In the genomic region with DNA sequence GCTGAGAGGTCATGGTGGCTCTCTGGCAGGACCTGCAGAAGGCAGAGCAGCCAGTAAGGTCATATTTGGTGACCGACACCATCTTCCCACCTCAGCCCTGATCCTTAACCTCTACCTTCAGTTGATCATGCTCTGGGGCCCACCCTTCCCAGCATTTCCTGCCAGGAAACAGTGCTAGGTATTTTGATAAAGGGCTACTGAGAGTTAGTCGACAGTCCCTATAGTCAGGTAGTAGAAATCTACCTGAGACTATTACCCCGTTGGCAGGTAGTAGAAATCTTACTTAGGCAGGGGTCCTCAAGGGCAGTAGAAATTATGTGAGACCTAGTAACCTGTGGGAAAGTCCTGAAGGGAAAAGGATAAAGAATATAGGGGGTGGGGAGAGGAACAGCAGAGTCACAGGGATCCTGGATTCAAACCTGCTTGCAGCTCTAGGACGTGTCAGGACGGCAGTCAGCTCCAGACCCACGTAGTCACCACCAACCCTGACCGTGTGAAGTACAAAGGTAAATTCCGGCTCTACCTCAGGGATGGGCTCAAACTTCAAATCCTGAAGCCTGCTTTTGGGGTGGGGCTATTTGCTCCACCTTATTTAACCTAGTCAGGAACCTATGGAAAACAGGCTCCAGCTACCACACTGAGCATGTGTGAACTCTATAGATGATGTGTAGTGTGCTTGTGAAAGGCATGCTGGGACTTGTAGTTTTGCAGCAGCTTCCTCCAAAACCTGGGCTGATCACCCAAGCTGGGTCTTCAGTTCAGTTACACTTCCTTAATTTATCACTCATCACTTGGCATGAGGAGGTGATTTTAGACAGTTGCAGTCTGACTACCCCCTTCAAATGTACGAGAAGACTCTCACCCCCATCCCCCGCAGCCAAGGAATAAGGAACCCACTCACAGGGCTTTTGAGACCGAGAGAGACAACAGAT, we compare ENCODE assay signal across 1 cellular context.
A peak's percentile ranks its signal among the peaks of the same experiment; 100 is the strongest.
TF ChIP-seq lines count a peak whose summit lies in the region.

Gene DQX1, minus strand, starts transcription at position 515 of the 932 bp plus-strand sequence. Its CDS starts 502 bp downstream, at position 13.

TF ChIP-seq in HepG2, 621 proteins besides CTCF, POLR2A, EP300 and RAD21 (continued from another document and continues in another):
- TF ChIP-seq, protein P1, sequence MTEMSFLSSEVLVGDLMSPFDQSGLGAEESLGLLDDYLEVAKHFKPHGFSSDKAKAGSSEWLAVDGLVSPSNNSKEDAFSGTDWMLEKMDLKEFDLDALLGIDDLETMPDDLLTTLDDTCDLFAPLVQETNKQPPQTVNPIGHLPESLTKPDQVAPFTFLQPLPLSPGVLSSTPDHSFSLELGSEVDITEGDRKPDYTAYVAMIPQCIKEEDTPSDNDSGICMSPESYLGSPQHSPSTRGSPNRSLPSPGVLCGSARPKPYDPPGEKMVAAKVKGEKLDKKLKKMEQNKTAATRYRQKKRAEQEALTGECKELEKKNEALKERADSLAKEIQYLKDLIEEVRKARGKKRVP (CRISPR knock-in tag; IDR thresholded peaks at IDR 0.05): no peak; a peak in 1 of 4 replicates
- TF ChIP-seq ZNF260 (CRISPR knock-in tag; IDR thresholded peaks at IDR 0.05; ENCODE audit: borderline replicate concordance, low read depth): no peak
- no peak; the same call in 1 of the 2 replicates for TF ChIP-seq GABPA (IDR thresholded peaks at IDR 0.05; ENCODE audit: low read depth, low read length)
- peak; percentile 88 for TF ChIP-seq GABPA (CRISPR knock-in tag; IDR thresholded peaks at IDR 0.05; ENCODE audit: low read depth)
- no peak for TF ChIP-seq SIX4 (CRISPR knock-in tag; IDR thresholded peaks at IDR 0.05)
- TF ChIP-seq, protein P2, sequence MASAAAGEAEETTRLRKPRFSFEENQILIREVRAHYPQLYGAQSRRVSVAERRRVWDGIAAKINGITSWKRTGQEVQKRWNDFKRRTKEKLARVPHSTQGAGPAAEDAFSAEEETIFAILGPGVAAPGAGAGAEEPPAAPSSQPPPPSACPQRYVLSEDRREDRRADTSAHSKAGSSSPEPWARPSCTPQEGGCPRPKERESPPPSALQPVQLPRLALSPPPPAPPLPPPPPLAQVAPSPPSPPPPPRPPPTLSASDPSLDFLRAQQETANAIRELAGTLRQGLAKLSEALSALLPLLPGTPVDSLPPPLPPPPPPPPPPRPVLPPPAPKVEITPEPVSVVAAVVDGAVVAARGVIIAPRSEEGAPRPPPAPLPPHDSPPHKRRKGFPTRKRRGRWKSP (CRISPR knock-in tag; IDR thresholded peaks at IDR 0.05): 0 out of 2 replicates have a peak, but pooled peaks have one; percentile 11
- TF ChIP-seq CHCHD3 (CRISPR knock-in tag; IDR thresholded peaks at IDR 0.05): no peak
- TF ChIP-seq ZNF766 (CRISPR knock-in tag; IDR thresholded peaks at IDR 0.05; ENCODE audit: borderline replicate concordance): no peak
- TF ChIP-seq, protein P3, sequence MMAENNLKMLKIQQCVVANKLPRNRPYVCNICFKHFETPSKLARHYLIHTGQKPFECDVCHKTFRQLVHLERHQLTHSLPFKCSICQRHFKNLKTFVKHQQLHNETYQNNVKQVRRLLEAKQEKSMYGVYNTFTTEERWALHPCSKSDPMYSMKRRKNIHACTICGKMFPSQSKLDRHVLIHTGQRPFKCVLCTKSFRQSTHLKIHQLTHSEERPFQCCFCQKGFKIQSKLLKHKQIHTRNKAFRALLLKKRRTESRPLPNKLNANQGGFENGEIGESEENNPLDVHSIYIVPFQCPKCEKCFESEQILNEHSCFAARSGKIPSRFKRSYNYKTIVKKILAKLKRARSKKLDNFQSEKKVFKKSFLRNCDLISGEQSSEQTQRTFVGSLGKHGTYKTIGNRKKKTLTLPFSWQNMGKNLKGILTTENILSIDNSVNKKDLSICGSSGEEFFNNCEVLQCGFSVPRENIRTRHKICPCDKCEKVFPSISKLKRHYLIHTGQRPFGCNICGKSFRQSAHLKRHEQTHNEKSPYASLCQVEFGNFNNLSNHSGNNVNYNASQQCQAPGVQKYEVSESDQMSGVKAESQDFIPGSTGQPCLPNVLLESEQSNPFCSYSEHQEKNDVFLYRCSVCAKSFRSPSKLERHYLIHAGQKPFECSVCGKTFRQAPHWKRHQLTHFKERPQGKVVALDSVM (CRISPR knock-in tag; IDR thresholded peaks at IDR 0.05): no peak
- no peak for TF ChIP-seq CEBPZ (IDR thresholded peaks at IDR 0.05; ENCODE audit: low read length)
- TF ChIP-seq ZMYM2 (CRISPR knock-in tag; IDR thresholded peaks at IDR 0.05): no peak
- TF ChIP-seq CCDC6 (CRISPR knock-in tag; IDR thresholded peaks at IDR 0.05): peak; percentile 60
- peak; percentile 40 for TF ChIP-seq AGO2 (optimal IDR thresholded peaks at IDR 0.05; ENCODE audit: low read depth, low read length)
- TF ChIP-seq SUZ12 (IDR thresholded peaks at IDR 0.05; ENCODE audit: low read depth, low read length): peak; percentile 75
- no peak for TF ChIP-seq PTBP1 (IDR thresholded peaks at IDR 0.05; ENCODE audit: low read depth, low read length, poor library complexity, severe bottlenecking)
- TF ChIP-seq HBP1 (CRISPR knock-in tag; IDR thresholded peaks at IDR 0.05; ENCODE audit: low read depth): peak; percentile 22; the same call in 1 of the 2 replicates
- no peak for TF ChIP-seq ZNF644 (CRISPR knock-in tag; IDR thresholded peaks at IDR 0.05; ENCODE audit: low read depth)
- TF ChIP-seq TCF7L2 (IDR thresholded peaks at IDR 0.05; ENCODE audit: low read depth, low read length): no peak
- peak; percentile 21; the same call in 1 of the 2 replicates for TF ChIP-seq PHF8 (CRISPR knock-in tag; IDR thresholded peaks at IDR 0.05)
- no peak for TF ChIP-seq JARID2 (CRISPR knock-in tag; IDR thresholded peaks at IDR 0.05; ENCODE audit: insufficient replicate concordance)
- TF ChIP-seq ZBED4 (CRISPR knock-in tag; IDR thresholded peaks at IDR 0.05; ENCODE audit: borderline replicate concordance): peak; percentile 50; the same call in 1 of the 2 replicates
- TF ChIP-seq NCOA5 (CRISPR knock-in tag; IDR thresholded peaks at IDR 0.05): no peak
- TF ChIP-seq SALL2 (CRISPR knock-in tag; IDR thresholded peaks at IDR 0.05): no peak
- no peak for TF ChIP-seq HOXA9 (CRISPR knock-in tag; IDR thresholded peaks at IDR 0.05; ENCODE audit: borderline replicate concordance)
- no peak for TF ChIP-seq FOXP1 (IDR thresholded peaks at IDR 0.05)
- TF ChIP-seq FOXP1 (CRISPR knock-in tag; IDR thresholded peaks at IDR 0.05): 0 out of 2 replicates have a peak, but pooled peaks have one; percentile 13
- 0 out of 2 replicates have a peak, but pooled peaks have one; percentile 30 for TF ChIP-seq SP5 (CRISPR knock-in tag; IDR thresholded peaks at IDR 0.05; ENCODE audit: borderline replicate concordance, low read depth)
- TF ChIP-seq MXD4 (CRISPR knock-in tag; IDR thresholded peaks at IDR 0.05): peak; percentile 68
- peak; percentile 46 for TF ChIP-seq PHF5A (CRISPR knock-in tag; IDR thresholded peaks at IDR 0.05; ENCODE audit: low read depth, unreplicated experiment)
- TF ChIP-seq, protein P4, sequence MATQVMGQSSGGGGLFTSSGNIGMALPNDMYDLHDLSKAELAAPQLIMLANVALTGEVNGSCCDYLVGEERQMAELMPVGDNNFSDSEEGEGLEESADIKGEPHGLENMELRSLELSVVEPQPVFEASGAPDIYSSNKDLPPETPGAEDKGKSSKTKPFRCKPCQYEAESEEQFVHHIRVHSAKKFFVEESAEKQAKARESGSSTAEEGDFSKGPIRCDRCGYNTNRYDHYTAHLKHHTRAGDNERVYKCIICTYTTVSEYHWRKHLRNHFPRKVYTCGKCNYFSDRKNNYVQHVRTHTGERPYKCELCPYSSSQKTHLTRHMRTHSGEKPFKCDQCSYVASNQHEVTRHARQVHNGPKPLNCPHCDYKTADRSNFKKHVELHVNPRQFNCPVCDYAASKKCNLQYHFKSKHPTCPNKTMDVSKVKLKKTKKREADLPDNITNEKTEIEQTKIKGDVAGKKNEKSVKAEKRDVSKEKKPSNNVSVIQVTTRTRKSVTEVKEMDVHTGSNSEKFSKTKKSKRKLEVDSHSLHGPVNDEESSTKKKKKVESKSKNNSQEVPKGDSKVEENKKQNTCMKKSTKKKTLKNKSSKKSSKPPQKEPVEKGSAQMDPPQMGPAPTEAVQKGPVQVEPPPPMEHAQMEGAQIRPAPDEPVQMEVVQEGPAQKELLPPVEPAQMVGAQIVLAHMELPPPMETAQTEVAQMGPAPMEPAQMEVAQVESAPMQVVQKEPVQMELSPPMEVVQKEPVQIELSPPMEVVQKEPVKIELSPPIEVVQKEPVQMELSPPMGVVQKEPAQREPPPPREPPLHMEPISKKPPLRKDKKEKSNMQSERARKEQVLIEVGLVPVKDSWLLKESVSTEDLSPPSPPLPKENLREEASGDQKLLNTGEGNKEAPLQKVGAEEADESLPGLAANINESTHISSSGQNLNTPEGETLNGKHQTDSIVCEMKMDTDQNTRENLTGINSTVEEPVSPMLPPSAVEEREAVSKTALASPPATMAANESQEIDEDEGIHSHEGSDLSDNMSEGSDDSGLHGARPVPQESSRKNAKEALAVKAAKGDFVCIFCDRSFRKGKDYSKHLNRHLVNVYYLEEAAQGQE (IDR thresholded peaks at IDR 0.05; ENCODE audit: borderline replicate concordance in 1 of 2, low read depth in 1 of 2, low read length in 2 of 2): peak in 1 of 2 experiments; percentile 61; a peak in 1 of 4 replicates
- no peak for TF ChIP-seq ZNF709 (CRISPR knock-in tag; IDR thresholded peaks at IDR 0.05)
- 0 out of 2 replicates have a peak, but pooled peaks have one; percentile 46 for TF ChIP-seq ZNF350 (CRISPR knock-in tag; IDR thresholded peaks at IDR 0.05; ENCODE audit: borderline replicate concordance, low read depth)
- TF ChIP-seq U2AF2 (IDR thresholded peaks at IDR 0.05; ENCODE audit: low read depth, low read length): no peak
- no peak for TF ChIP-seq REL (CRISPR knock-in tag; conservative IDR thresholded peaks at IDR 0.05)
- TF ChIP-seq, protein P5, sequence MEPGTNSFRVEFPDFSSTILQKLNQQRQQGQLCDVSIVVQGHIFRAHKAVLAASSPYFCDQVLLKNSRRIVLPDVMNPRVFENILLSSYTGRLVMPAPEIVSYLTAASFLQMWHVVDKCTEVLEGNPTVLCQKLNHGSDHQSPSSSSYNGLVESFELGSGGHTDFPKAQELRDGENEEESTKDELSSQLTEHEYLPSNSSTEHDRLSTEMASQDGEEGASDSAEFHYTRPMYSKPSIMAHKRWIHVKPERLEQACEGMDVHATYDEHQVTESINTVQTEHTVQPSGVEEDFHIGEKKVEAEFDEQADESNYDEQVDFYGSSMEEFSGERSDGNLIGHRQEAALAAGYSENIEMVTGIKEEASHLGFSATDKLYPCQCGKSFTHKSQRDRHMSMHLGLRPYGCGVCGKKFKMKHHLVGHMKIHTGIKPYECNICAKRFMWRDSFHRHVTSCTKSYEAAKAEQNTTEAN (CRISPR knock-in tag; conservative IDR thresholded peaks at IDR 0.05): no peak; the same call in 1 of the 2 replicates
- no peak for TF ChIP-seq SOX6 (IDR thresholded peaks at IDR 0.05)
- peak; percentile 21; the same call in 1 of the 2 replicates for TF ChIP-seq SOX6 (CRISPR knock-in tag; IDR thresholded peaks at IDR 0.05)
- peak; percentile 21; the same call in 1 of the 2 replicates for TF ChIP-seq STAG1 (CRISPR knock-in tag; IDR thresholded peaks at IDR 0.05)
- peak; percentile 86 for TF ChIP-seq GATAD1 (CRISPR knock-in tag; IDR thresholded peaks at IDR 0.05)
- TF ChIP-seq HHEX (CRISPR knock-in tag; IDR thresholded peaks at IDR 0.05): no peak
